4 cellular contexts compared by ENCODE assay signal in genomic region chr9:78221841-78222240, GRCh38. TPM values are rescaled to one million over a fixed set of nuclear protein-coding genes. Genes with fewer than 3 reads are reported as not detected.
DNase-seq lines count a peak whose midpoint lies in the region; ATAC-seq, FAIRE-seq and TF ChIP-seq lines count a peak whose summit lies in the region.
"Not testable (repeated sequence)": the region's sequence is repeated elsewhere in the genome, so short reads cannot be mapped to it uniquely, and the experiment has no call there.

No MANE protein-coding gene starts in this region.

- H3K79me2 ChIP-seq in K562 (ENCODE audit: control insufficient read depth, insufficient read depth, low read length); HepG2 (ENCODE audit: insufficient read depth, low read length): not testable (repeated sequence)

- not testable (repeated sequence) for BruUV-seq in K562 (replicated peaks; lab: Mats Ljungman, UMichigan); MCF 10A (replicated peaks; lab: Mats Ljungman, UMichigan); HepG2 (replicated peaks; lab: Mats Ljungman, UMichigan)

- not testable (repeated sequence) for TF ChIP-seq RAD21 in K562 (CRISPR knock-in tag; conservative IDR thresholded peaks at IDR 0.05 in 1 of 2, IDR thresholded peaks at IDR 0.05 in 1 of 2); HepG2 (CRISPR knock-in tag; IDR thresholded peaks at IDR 0.05)

- TF ChIP-seq EP300 in K562 (IDR thresholded peaks at IDR 0.05; ENCODE audit: low read length); HepG2 (IDR thresholded peaks at IDR 0.05; ENCODE audit: low read depth in 2 of 2, low read length in 2 of 2); HepG2 (CRISPR knock-in tag; IDR thresholded peaks at IDR 0.05; ENCODE audit: borderline replicate concordance): not testable (repeated sequence)

- POLR2A ChIA-PET in K562 (lab: Yijun Ruan, JAX): interaction anchor here (0.6 kb wide), 1 partner anchor 202 kb away, joined by 3 read pairs; no protein-coding TSS in a partner anchor
- POLR2A ChIA-PET in MCF 10A (lab: Yijun Ruan, JAX): interaction anchor here (6.6 kb wide), 1 partner anchor 13 kb away, joined by 27 read pairs; the partner anchor contains the start of gene CEP78
- POLR2A ChIA-PET in HepG2 (lab: Yijun Ruan, JAX): not testable (repeated sequence)

- not testable (repeated sequence) for H3K9me3 ChIP-seq in adipocyte (ENCODE audit: control insufficient read depth, low read length); K562 (replicated peaks; ENCODE audit: control insufficient read depth, insufficient read depth, low read depth, low read length); HepG2 (ENCODE audit: low read length)

- H3K27me3 ChIP-seq in adipocyte (replicated peaks; ENCODE audit: control insufficient read depth, insufficient read depth, low read length); K562 (ENCODE audit: control insufficient read depth in 2 of 2, insufficient read depth in 2 of 2, low read length in 2 of 2); HepG2 (ENCODE audit: control insufficient read depth in 1 of 2, insufficient read depth in 2 of 2, low read length in 2 of 2): not testable (repeated sequence)

- peaks cover 12% of the 10 kb centered on the region for H3K4me1 ChIP-seq in adipocyte (ENCODE audit: control insufficient read depth, insufficient read depth, low read length)
- H3K4me1 ChIP-seq in K562 (replicated peaks in 1 of 2; ENCODE audit: control insufficient read depth in 2 of 2, insufficient read depth in 2 of 2, low read length in 2 of 2); HepG2 (ENCODE audit: insufficient read depth, low read length): not testable (repeated sequence)

- H3K4me3 ChIP-seq in adipocyte (ENCODE audit: low read length): peak overlapping the region; percentile 14
- not testable (repeated sequence) for H3K4me3 ChIP-seq in K562; HepG2 (replicated peaks in 1 of 3; ENCODE audit: insufficient read depth in 1 of 3, low read depth in 2 of 3, low read length in 3 of 3)

- TF ChIP-seq POLR2A in K562 (conservative IDR thresholded peaks at IDR 0.05); HepG2 (IDR thresholded peaks at IDR 0.05; ENCODE audit: insufficient read depth in 1 of 2, low read depth in 2 of 2, low read length in 2 of 2): not testable (repeated sequence)

- not testable (repeated sequence) for H3K9me1 ChIP-seq in K562 (ENCODE audit: control insufficient read depth, insufficient read depth, low read length)

- CTCF ChIA-PET in K562 (lab: Yijun Ruan, JAX; ENCODE audit: low intra/inter-chr PET ratio): interaction anchor here (0.6 kb wide), 1 partner anchor 24 kb away, joined by 3 read pairs; no protein-coding TSS in a partner anchor
- CTCF ChIA-PET in MCF 10A (lab: Yijun Ruan, JAX): interaction anchor here (1.4 kb wide), 1 partner anchor 17 kb away, joined by 3 read pairs; no protein-coding TSS in a partner anchor
- CTCF ChIA-PET in HepG2 (lab: Yijun Ruan, JAX; ENCODE audit: low intra/inter-chr PET ratio, low total read pairs): not testable (repeated sequence)

- in situ Hi-C loops in K562 (cut with MboI); HepG2 (cut with HindIII; ENCODE audit: extremely low pct_ligation_motif_present, low pct_unique_long_range_greater_than_20kb): not testable (repeated sequence)

- peaks cover 15% of the 10 kb centered on the region for H3K4me1 Mint-ChIP-seq in MCF 10A (ENCODE audit: insufficient read depth, unreplicated experiment)

- not testable (repeated sequence) for H2AFZ ChIP-seq in K562 (ENCODE audit: low read depth, low read length); HepG2 (ENCODE audit: low read length)

- not testable (repeated sequence) for H3K9ac ChIP-seq in adipocyte (ENCODE audit: low read length); K562 (ENCODE audit: insufficient read depth in 1 of 2, low read depth in 2 of 2, low read length in 2 of 2); HepG2 (ENCODE audit: insufficient read depth, low read depth, low read length)

- intact Hi-C loops in K562 (cut with micrococcal nuclease); MCF 10A (cut with micrococcal nuclease); HepG2 (cut with micrococcal nuclease; ENCODE audit: unreplicated experiment): not testable (repeated sequence)

- not testable (repeated sequence) for H3K4me3 Mint-ChIP-seq in MCF 10A (ENCODE audit: unreplicated experiment)

- not testable (repeated sequence) for H3K36me3 ChIP-seq in adipocyte (ENCODE audit: control insufficient read depth, insufficient read depth, low read length, severe bottlenecking); K562 (ENCODE audit: control insufficient read depth, insufficient read depth, low read length); HepG2 (replicated peaks in 1 of 2; ENCODE audit: control insufficient read depth in 1 of 2, insufficient read depth in 2 of 2, low read length in 2 of 2)

- not testable (repeated sequence) for DNase-seq in adipocyte (ENCODE audit: low read depth); K562 (ENCODE audit: extremely low read depth in 1 of 4, low spot score in 3 of 4); MCF 10A (ENCODE audit: unreplicated experiment); HepG2 (ENCODE audit: low spot score)

- H3K4me2 ChIP-seq in K562 (ENCODE audit: insufficient read depth, low read length); HepG2 (ENCODE audit: low read depth, low read length): not testable (repeated sequence)

- H3K27ac ChIP-seq in K562 (ENCODE audit: extremely low read depth, low read depth, low read length); HepG2 (ENCODE audit: extremely low read length, insufficient read depth, low read length): not testable (repeated sequence)

- peak overlapping the region; percentile 83 for H3K27ac Mint-ChIP-seq in MCF 10A (ENCODE audit: low read depth, unreplicated experiment)

- TF ChIP-seq CTCF in K562 (IDR thresholded peaks at IDR 0.05 in 2 of 3, conservative IDR thresholded peaks at IDR 0.05 in 1 of 3; ENCODE audit: insufficient read depth in 2 of 3, low read depth in 1 of 3, low read length in 3 of 3); MCF 10A (IDR thresholded peaks at IDR 0.05; ENCODE audit: unreplicated experiment); HepG2 (CRISPR knock-in tag; IDR thresholded peaks at IDR 0.05): not testable (repeated sequence)

- FAIRE-seq in K562 (lab: Jason Lieb, UNC); HepG2 (lab: Jason Lieb, UNC): not testable (repeated sequence)

- H3K27me3 Mint-ChIP-seq in MCF 10A (ENCODE audit: insufficient read depth, unreplicated experiment): not testable (repeated sequence)

- H4K20me1 ChIP-seq in K562 (replicated peaks; ENCODE audit: control insufficient read depth, insufficient read depth, low read length); HepG2 (ENCODE audit: insufficient read depth, low read length): not testable (repeated sequence)

- H3K9me3 Mint-ChIP-seq in MCF 10A (ENCODE audit: unreplicated experiment): not testable (repeated sequence)

- H3K36me3 Mint-ChIP-seq in MCF 10A (ENCODE audit: insufficient read depth, unreplicated experiment): not testable (repeated sequence)

- 0% methylated on average over 3 of the region's 3 CpGs for WGBS in K562 (ENCODE audit: insufficient coverage, low coverage, missing lambda C conversion rate)
- WGBS in HepG2 (ENCODE audit: low lambda C conversion rate): 30% methylated on average over 3 of the region's 3 CpGs

- not testable (repeated sequence) for ATAC-seq in K562, HepG2

RNA-seq across cellular contexts. Expression of gene CEP78, which starts 14.0 kb away (rescaled TPM):
- total RNA-seq in K562 (2011; cell fraction: chromatin; rRNA removed; ENCODE audit: low replicate concordance): 15.4 and 45.2 TPM in 2 replicates
- total RNA-seq in K562 (2011; cell fraction: nucleolus; rRNA removed): 7.3 and 11.1 TPM in 2 replicates
- 15.1 and 25.1 TPM in 2 replicates for total RNA-seq in K562 (2011; cell fraction: nucleoplasm; rRNA removed)
- total RNA-seq in K562 (2014; rRNA removed): 26.0 and 41.4 TPM in 2 replicates
- 23.4 and 24.6 TPM in 2 replicates for total RNA-seq in K562 (2014; rRNA removed; fragmentation: Illumina TruSeq; extraction: Trizol)
- total RNA-seq in K562 (2015; rRNA removed; fragmentation: Illumina TruSeq; extraction: Trizol): 22.4 and 24.3 TPM in 2 replicates
- 18.3 and 21.5 TPM in 2 replicates for total RNA-seq in K562 (2021)
- polyA plus RNA-seq in K562 (2011; rRNA removed): 17.1 and 22.8 TPM in 2 replicates
- 5.0 and 9.7 TPM in 2 replicates for polyA plus RNA-seq in K562 (2011; cell fraction: cytosol; rRNA removed)
- polyA plus RNA-seq in K562 (2011; cell fraction: nucleus; rRNA removed): 16.2 and 20.6 TPM in 2 replicates
- 11.5 and 11.6 TPM in 2 replicates for polyA plus RNA-seq in K562 (2012)
- polyA plus RNA-seq in K562 (2014; fragmentation: Illumina TruSeq; extraction: Trizol): 15.4 and 20.2 TPM in 2 replicates
- polyA plus RNA-seq in K562 (2014; fragmentation: Nextera tagmentation; extraction: Ambion mirVana): 1 to 10 TPM; 3.5 to 4.5 TPM
- polyA plus RNA-seq in K562 (2014; rRNA removed): 17.3 and 18.4 TPM in 2 replicates
- polyA minus RNA-seq in K562 (2011; rRNA and poly(A)+ RNA removed): 16.7 and 17.4 TPM in 2 replicates
- 5.3 and 8.1 TPM in 2 replicates for polyA minus RNA-seq in K562 (2011; cell fraction: cytosol; rRNA and poly(A)+ RNA removed)
- polyA minus RNA-seq in K562 (2011; cell fraction: nucleus; rRNA and poly(A)+ RNA removed): 14.9 and 18.1 TPM in 2 replicates
- total RNA-seq in MCF 10A (2022): 13.7 and 17.8 TPM in 2 replicates
- total RNA-seq in HepG2 (2016; rRNA removed; fragmentation: Illumina TruSeq; extraction: Trizol): 30.8 and 38.3 TPM in 2 replicates
- 2.6 and 2.7 TPM in 2 replicates for total RNA-seq in HepG2 (2016; cell fraction: cytosol; rRNA removed; fragmentation: Illumina TruSeq; extraction: Trizol; ENCODE audit: low read depth)
- 31.0 and 36.1 TPM in 2 replicates for total RNA-seq in HepG2 (2016; cell fraction: insoluble cytoplasmic fraction; rRNA removed; fragmentation: Illumina TruSeq; extraction: Trizol)
- 13.2 and 13.7 TPM in 2 replicates for total RNA-seq in HepG2 (2016; cell fraction: membrane; rRNA removed; fragmentation: Illumina TruSeq; extraction: Trizol)
- total RNA-seq in HepG2 (2016; cell fraction: nucleus; rRNA removed; fragmentation: Illumina TruSeq; extraction: Trizol): 30.7 and 32.0 TPM in 2 replicates
- polyA plus RNA-seq in HepG2 (2011; rRNA removed): 4.0 and 5.1 TPM in 2 replicates
- polyA plus RNA-seq in HepG2 (2011; cell fraction: cytosol; rRNA removed): 2.1 and 2.8 TPM in 2 replicates
- polyA plus RNA-seq in HepG2 (2011; cell fraction: nucleus; rRNA removed): 4.8 and 5.6 TPM in 2 replicates
- 5.0 and 9.6 TPM in 2 replicates for polyA plus RNA-seq in HepG2 (2012)
- polyA plus RNA-seq in HepG2 (2016; cell fraction: cytosol; fragmentation: Illumina TruSeq; extraction: Trizol; ENCODE audit: low read depth): 1.9 and 2.3 TPM in 2 replicates
- polyA plus RNA-seq in HepG2 (2016; cell fraction: insoluble cytoplasmic fraction; fragmentation: Illumina TruSeq; extraction: Trizol; ENCODE audit: low read depth): 22.9 and 23.5 TPM in 2 replicates
- polyA plus RNA-seq in HepG2 (2016; cell fraction: membrane; fragmentation: Illumina TruSeq; extraction: Trizol; ENCODE audit: low read depth): 5.8 and 7.0 TPM in 2 replicates
- polyA plus RNA-seq in HepG2 (2016; cell fraction: nucleus; fragmentation: Illumina TruSeq; extraction: Trizol; ENCODE audit: insufficient read depth, low read depth): 30.4 and 34.3 TPM in 2 replicates
- 9.1 and 10.5 TPM in 2 replicates for polyA minus RNA-seq in HepG2 (2011; rRNA and poly(A)+ RNA removed; ENCODE audit: low replicate concordance)
- 6.1 and 6.5 TPM in 2 replicates for polyA minus RNA-seq in HepG2 (2011; cell fraction: cytosol; rRNA and poly(A)+ RNA removed)
- polyA minus RNA-seq in HepG2 (2011; cell fraction: nucleus; rRNA and poly(A)+ RNA removed): 23.4 and 25.1 TPM in 2 replicates
